Comparison of ENCODE assay signal across 20 cellular contexts in the genomic region with DNA sequence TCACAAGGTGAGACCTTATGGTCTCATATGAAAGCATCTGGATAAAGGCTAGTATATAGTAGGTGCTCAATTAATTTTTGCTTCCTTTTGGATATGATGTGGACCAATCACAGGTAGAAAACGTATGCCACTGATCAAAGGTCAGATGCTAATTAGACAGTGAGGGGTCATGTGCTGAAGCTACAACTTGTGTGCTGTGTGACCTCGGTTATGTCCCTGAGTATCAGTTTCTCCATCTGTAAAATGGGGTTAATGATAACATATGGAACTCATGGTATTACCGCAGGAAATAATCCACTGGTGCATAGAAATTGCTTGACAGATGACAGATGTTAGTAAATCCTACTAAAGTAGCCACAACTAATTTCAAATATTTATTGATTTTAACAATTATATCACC.
DNase-seq lines count a peak whose midpoint lies in the region; ATAC-seq, FAIRE-seq and TF ChIP-seq lines count a peak whose summit lies in the region.
"Had no signal": no experiment of that assay in that cellular context is flagged by ENCODE, and none has a peak within 500 bp of the region (broad histone marks: within the 10 kb centered on the region; RNA-seq: fewer than 3 reads in every experiment).

No MANE protein-coding gene starts in this region.

- peaks cover 6 to 36% of the 10 kb centered on the region in 2 experiments; a peak in 2 of 3 replicates for H3K36me3 ChIP-seq in HEK293 (ENCODE audit: control insufficient read depth in 2 of 2, insufficient read depth in 1 of 2, low read length in 2 of 2)
- peaks cover 0 to 5% of the 10 kb centered on the region in 2 donors for H3K36me3 ChIP-seq in gastrocnemius medialis
- no peaks in the 10 kb centered on the region for H3K36me3 ChIP-seq in testis (ENCODE audit: low read depth, missing control alignments)
- H3K36me3 ChIP-seq: BLaER1 treated with 17β-estradiol and CSF1 and Interleukin-3, amounts not matched to agents 10 nM and 100 nM had no signal

- H3K4me3 ChIP-seq in A549 (no peak overlapping the region), HEK293 (ENCODE audit: low read depth, low read length) (no peak overlapping the region), gastrocnemius medialis (no peak overlapping the region), testis (no peak overlapping the region)
- H3K4me3 ChIP-seq: BLaER1 treated with 17β-estradiol and CSF1 and Interleukin-3, amounts not matched to agents 10 nM and 100 nM had no signal

- POLR2A ChIA-PET in A549 (lab: Yijun Ruan, JAX) (no interaction called here), HEK293 (lab: Yijun Ruan, JAX) (no interaction called here)

- in situ Hi-C loops in gastrocnemius medialis (cut with MboI; ENCODE audit: low sequenced_read_pairs in 4 of 4): no loop called here

- CTCF ChIA-PET in A549 (lab: Yijun Ruan, JAX) (interaction anchor here (2.2 kb wide), 1 partner anchor 34 kb away, joined by 18 read pairs; no protein-coding TSS in a partner anchor), HEK293 (lab: Yijun Ruan, JAX) (interaction anchor here (0.6 kb wide), 1 partner anchor 633 kb away, joined by 3 read pairs; no protein-coding TSS in a partner anchor)

- no peak for ATAC-seq in A549
- no peak for ATAC-seq in gastrocnemius medialis
- no peak for ATAC-seq in left ventricle myocardium superior
- ATAC-seq: CD8-positive, alpha-beta T cell had no signal

- no peak for TF ChIP-seq EP300 in A549 (IDR thresholded peaks at IDR 0.05)

- intact Hi-C loops in gastrocnemius medialis (cut with DNase I; ENCODE audit: low total_unique reads) (no loop called here), left ventricle myocardium superior (cut with micrococcal nuclease) (no loop called here), testis (cut with DNase I; ENCODE audit: low total_unique reads) (no loop called here)

- no peaks in the 10 kb centered on the region for H3K9me3 ChIP-seq in A549
- no peaks in the 10 kb centered on the region for H3K9me3 ChIP-seq in HEK293 (ENCODE audit: control insufficient read depth, insufficient read depth, low read depth, low read length)
- no peaks in the 10 kb centered on the region for H3K9me3 ChIP-seq in gastrocnemius medialis
- H3K9me3 ChIP-seq in testis: no peaks in the 10 kb centered on the region
- H3K9me3 ChIP-seq: BLaER1 treated with 17β-estradiol and CSF1 and Interleukin-3, amounts not matched to agents 10 nM and 100 nM; Caco-2 had no signal

- DNase-seq in A549 (ENCODE audit: low read depth in 1 of 2, low spot score in 1 of 2) (no peak), gastrocnemius medialis (no peak), left ventricle myocardium superior (no peak), testis (no peak)
- DNase-seq: 8988T; AML-193; Caco-2; Calu3; CD4-positive, alpha-beta T cell; CD8-positive, alpha-beta T cell; DMS79 treated with DMSO at 0.1 percent for 48 hours; GF-D8 had no signal

- no peak for FAIRE-seq in A549 (lab: Jason Lieb, UNC)
- FAIRE-seq: A204.1, D721Med, G401.6, GM12891, GM19239 had no signal

- H3K27ac ChIP-seq in A549 (no peak overlapping the region), HEK293 (ENCODE audit: extremely low read depth, low read depth, low read length) (no peak overlapping the region), gastrocnemius medialis (peak overlapping the region; percentile 69 to 81 (median 74)), testis (no peak overlapping the region)
- H3K27ac ChIP-seq: BLaER1 treated with 17β-estradiol and CSF1 and Interleukin-3, amounts not matched to agents 10 nM and 100 nM; C4-2B had no signal

- TF ChIP-seq POLR2A in A549 (IDR thresholded peaks at IDR 0.05; ENCODE audit: low read length) (no peak), gastrocnemius medialis (IDR thresholded peaks at IDR 0.05) (no peak), testis (IDR thresholded peaks at IDR 0.05) (no peak)

- WGBS in A549 (ENCODE audit: missing lambda C conversion rate): 87% methylated on average over 3 of the region's 3 CpGs
- WGBS in testis, 2 donors: 90 to 92% methylated on average over 3 of the region's 3 CpGs

- no peak overlapping the region for H3K4me2 ChIP-seq in A549
- H3K4me2 ChIP-seq: BLaER1 treated with 17β-estradiol and CSF1 and Interleukin-3, amounts not matched to agents 10 nM and 100 nM had no signal

- TF ChIP-seq CTCF in A549 (IDR thresholded peaks at IDR 0.05): no peak
- no peak for TF ChIP-seq CTCF in HEK293 (tag by site-specific recombination; IDR thresholded peaks at IDR 0.05)
- TF ChIP-seq CTCF in gastrocnemius medialis (IDR thresholded peaks at IDR 0.05 in 4 of 5, conservative IDR thresholded peaks at IDR 0.05 in 1 of 5): no peak
- no peak for TF ChIP-seq CTCF in testis (IDR thresholded peaks at IDR 0.05)

- peaks cover 7% of the 10 kb centered on the region for H3K4me1 ChIP-seq in A549
- H3K4me1 ChIP-seq in HEK293 (ENCODE audit: control insufficient read depth, insufficient read depth, low read length): no peaks in the 10 kb centered on the region
- H3K4me1 ChIP-seq in gastrocnemius medialis: peaks cover 21 to 40% of the 10 kb centered on the region in 2 donors
- H3K4me1 ChIP-seq in testis: no peaks in the 10 kb centered on the region
- H3K4me1 ChIP-seq: Caco-2 had no signal

- H3K27me3 ChIP-seq in gastrocnemius medialis (no peaks in the 10 kb centered on the region), testis (no peaks in the 10 kb centered on the region)

- no peak for TF ChIP-seq RAD21 in A549 (conservative IDR thresholded peaks at IDR 0.05 in 1 of 2, IDR thresholded peaks at IDR 0.05 in 1 of 2)

TF ChIP-seq in A549, 52 proteins besides CTCF, POLR2A, EP300 and RAD21:
- 0 out of 2 replicates have a peak, but pooled peaks have one; percentile 29 for TF ChIP-seq KDM1A (IDR thresholded peaks at IDR 0.05; ENCODE audit: low read depth)
- TF ChIP-seq PHF8 (IDR thresholded peaks at IDR 0.05; ENCODE audit: borderline replicate concordance, low read depth): no peak

TF ChIP-seq in HEK293, 187 proteins besides CTCF, POLR2A, EP300 and RAD21:
- TF ChIP-seq, protein P1, sequence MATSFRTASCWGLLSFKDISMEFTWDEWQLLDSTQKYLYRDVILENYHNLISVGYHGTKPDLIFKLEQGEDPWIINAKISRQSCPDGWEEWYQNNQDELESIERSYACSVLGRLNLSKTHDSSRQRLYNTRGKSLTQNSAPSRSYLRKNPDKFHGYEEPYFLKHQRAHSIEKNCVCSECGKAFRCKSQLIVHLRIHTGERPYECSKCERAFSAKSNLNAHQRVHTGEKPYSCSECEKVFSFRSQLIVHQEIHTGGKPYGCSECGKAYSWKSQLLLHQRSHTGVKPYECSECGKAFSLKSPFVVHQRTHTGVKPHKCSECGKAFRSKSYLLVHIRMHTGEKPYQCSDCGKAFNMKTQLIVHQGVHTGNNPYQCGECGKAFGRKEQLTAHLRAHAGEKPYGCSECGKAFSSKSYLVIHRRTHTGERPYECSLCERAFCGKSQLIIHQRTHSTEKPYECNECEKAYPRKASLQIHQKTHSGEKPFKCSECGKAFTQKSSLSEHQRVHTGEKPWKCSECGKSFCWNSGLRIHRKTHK (tag by site-specific recombination; IDR thresholded peaks at IDR 0.05): no peak
- TF ChIP-seq ZNF664 (tag by site-specific recombination; IDR thresholded peaks at IDR 0.05): peak; percentile 32; the same call in 1 of the 2 replicates
TF ChIP-seq in HEK293: peak in this region for 1.

Comparison
In these comparisons a context has a peak if more than half of its experiments do, and no peak if none do; other contexts are left out.
1. H3K27ac ChIP-seq: peak in gastrocnemius medialis (4 of 4); none in A549 (0 of 2), HEK293 (single experiment) and testis (0 of 2).